Comparison of ENCODE assay signal across 38 cellular contexts in the genomic region with DNA sequence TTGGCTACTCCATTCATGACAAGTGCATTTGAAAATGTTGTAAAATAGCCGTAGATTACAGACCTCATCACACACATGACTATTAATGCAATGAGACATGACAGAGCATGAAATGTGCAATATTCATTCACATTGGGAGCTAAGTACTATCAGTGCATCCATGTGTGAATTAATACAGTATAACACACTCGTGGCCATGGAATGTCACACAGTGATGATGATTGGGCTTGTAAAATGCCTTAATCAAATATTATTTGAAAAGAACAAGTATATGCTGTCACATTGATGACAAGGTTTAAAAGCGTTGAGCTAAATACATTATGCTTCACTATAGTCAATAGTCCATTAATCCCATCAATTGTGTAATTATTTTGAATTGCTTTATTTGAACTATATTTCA.
"Had no signal": no experiment of that assay in that cellular context is flagged by ENCODE, and none has a peak within 500 bp of the region (broad histone marks: within the 10 kb centered on the region; RNA-seq: fewer than 3 reads in every experiment).

No MANE protein-coding gene starts in this region.

- H3K4me3 ChIP-seq: ascending aorta, cardiac muscle cell had no signal

- H3K27ac ChIP-seq: ascending aorta, cardiac muscle cell, VCaP had no signal

- DNase-seq: activated B cell treated with CpG ODN at 0.5 μM for 24 hours; activated CD4-positive, alpha-beta memory T cell treated with anti-CD3 and anti-CD28 coated beads, Interleukin-2, amount 10 ng/mL, durations not matched to agents 7 days and 5 days; activated CD4-positive, alpha-beta T cell treated with anti-CD3 and anti-CD28 coated beads for 1 hour; activated CD4-positive, alpha-beta T cell treated with anti-CD3 and anti-CD28 coated beads for 36 hours; activated CD4-positive, alpha-beta T cell treated with anti-CD3 and anti-CD28 coated beads for 48 hours; activated CD4-positive, alpha-beta T cell treated with anti-CD3 and anti-CD28 coated beads, Interleukin-2, amount 10 ng/mL, durations not matched to agents 7 days and 5 days; activated CD4-positive, alpha-beta T cell treated with anti-CD3 and anti-CD28 coated beads, Interleukin-2, amount 50 U/mL, for 48 hours; activated CD8-positive, alpha-beta memory T cell treated with anti-CD3 and anti-CD28 coated beads for 24 hours; activated CD8-positive, alpha-beta memory T cell treated with anti-CD3 and anti-CD28 coated beads, Interleukin-2, amount 10 ng/mL, durations not matched to agents 7 days and 5 days; activated CD8-positive, alpha-beta memory T cell treated with anti-CD3 and anti-CD28 coated beads, Interleukin-2, amount 50 U/mL, for 48 hours; activated CD8-positive, alpha-beta T cell treated with anti-CD3 and anti-CD28 coated beads, Interleukin-2, amount 10 ng/mL, durations not matched to agents 7 days and 5 days; activated effector memory CD4-positive, alpha-beta T cell treated with anti-CD3 and anti-CD28 coated beads, Interleukin-2, amount 50 U/mL, for 16 hours; activated gamma-delta T cell treated with Interleukin-2 at 50 U/mL for 16 hours; activated naive CD4-positive, alpha-beta T cell; activated naive CD4-positive, alpha-beta T cell treated with anti-CD3 and anti-CD28 coated beads for 36 hours; activated naive CD8-positive, alpha-beta T cell treated with anti-CD3 and anti-CD28 coated beads, Interleukin-2, amount 10 ng/mL, durations not matched to agents 7 days and 5 days; activated naive CD8-positive, alpha-beta T cell treated with anti-CD3 and anti-CD28 coated beads, Interleukin-2, amount 50 U/mL, for 24 hours; activated T-cell treated with anti-CD3 and anti-CD28 coated beads, Interleukin-2, amount 50 U/mL, for 24 hours; activated T-cell treated with anti-CD3 and anti-CD28 coated beads, Interleukin-2, amount 50 U/mL, for 48 hours; amygdala; anterior cingulate cortex; caudate nucleus; cerebellar nuclear complex; T-helper 1 cell; T-helper 2 cell; T-helper 9 cell had no signal

- H3K36me3 ChIP-seq: ascending aorta, cardiac muscle cell had no signal

- FAIRE-seq: bronchial epithelial cell, TTC549 had no signal

- H3K27ac Mint-ChIP-seq: activated B cell treated with CpG ODN at 0.5 μM for 24 hours; activated CD4-positive, alpha-beta memory T cell treated with anti-CD3 and anti-CD28 coated beads, Interleukin-2, amount 10 ng/mL, durations not matched to agents 7 days and 5 days; activated CD4-positive, alpha-beta T cell treated with anti-CD3 and anti-CD28 coated beads for 36 hours; activated CD4-positive, alpha-beta T cell treated with anti-CD3 and anti-CD28 coated beads, Interleukin-2, amount 10 ng/mL, durations not matched to agents 7 days and 5 days; activated CD8-positive, alpha-beta memory T cell treated with anti-CD3 and anti-CD28 coated beads, Interleukin-2, amount 10 ng/mL, durations not matched to agents 7 days and 5 days; activated CD8-positive, alpha-beta T cell treated with anti-CD3 and anti-CD28 coated beads, Interleukin-2, amount 10 ng/mL, durations not matched to agents 7 days and 5 days; activated naive CD4-positive, alpha-beta T cell treated with anti-CD3 and anti-CD28 coated beads for 36 hours; activated naive CD4-positive, alpha-beta T cell treated with anti-CD3 and anti-CD28 coated beads, Interleukin-2, amount 50 U/mL, for 24 hours; activated naive CD8-positive, alpha-beta T cell; activated naive CD8-positive, alpha-beta T cell treated with anti-CD3 and anti-CD28 coated beads, Interleukin-2, amount 10 ng/mL, durations not matched to agents 7 days and 5 days; activated naive CD8-positive, alpha-beta T cell treated with anti-CD3 and anti-CD28 coated beads, Interleukin-2, amount 50 U/mL, for 24 hours; activated T-cell treated with anti-CD3 and anti-CD28 coated beads, Interleukin-2, amount 50 U/mL, for 24 hours; activated T-helper 2 cell treated with anti-CD3 and anti-CD28 coated beads, Interferon-gamma antibody, Interleukin-2, Interleukin-4, amounts not matched to agents 10 μg/mL and 5 μg/mL and 100 μg/mL, durations not matched to agents 14 hours and 24 hours and 36 hours; brain; T-helper 1 cell treated with Interleukin-12 subunit alpha and Interleukin-12 subunit beta and Interleukin-4 antibody, amounts not matched to agents 30 μg/mL and 1 μg/mL, for 36 hours; T-helper 2 cell treated with Interferon-gamma antibody and Interleukin-4, amounts not matched to agents 5 μg/mL and 100 μg/mL, for 36 hours had no signal

- H3K27me3 Mint-ChIP-seq: activated B cell treated with CpG ODN at 0.5 μM for 24 hours; activated CD4-positive, alpha-beta memory T cell treated with anti-CD3 and anti-CD28 coated beads, Interleukin-2, amount 10 ng/mL, durations not matched to agents 7 days and 5 days; activated CD4-positive, alpha-beta T cell treated with anti-CD3 and anti-CD28 coated beads for 36 hours; activated CD4-positive, alpha-beta T cell treated with anti-CD3 and anti-CD28 coated beads, Interleukin-2, amount 10 ng/mL, durations not matched to agents 7 days and 5 days; activated CD8-positive, alpha-beta memory T cell treated with anti-CD3 and anti-CD28 coated beads, Interleukin-2, amount 10 ng/mL, durations not matched to agents 7 days and 5 days; activated naive CD4-positive, alpha-beta T cell treated with anti-CD3 and anti-CD28 coated beads, Interleukin-2, amount 50 U/mL, for 24 hours; activated naive CD8-positive, alpha-beta T cell; activated naive CD8-positive, alpha-beta T cell treated with anti-CD3 and anti-CD28 coated beads, Interleukin-2, amount 10 ng/mL, durations not matched to agents 7 days and 5 days; activated naive CD8-positive, alpha-beta T cell treated with anti-CD3 and anti-CD28 coated beads, Interleukin-2, amount 50 U/mL, for 24 hours; activated T-cell treated with anti-CD3 and anti-CD28 coated beads, Interleukin-2, amount 50 U/mL, for 24 hours; brain; central memory CD8-positive, alpha-beta T cell had no signal

- ATAC-seq: activated CD4-positive, alpha-beta T cell treated with anti-CD3 and anti-CD28 coated beads for 36 hours; activated CD8-positive, alpha-beta memory T cell treated with anti-CD3 and anti-CD28 coated beads, Interleukin-2, amount 10 ng/mL, durations not matched to agents 7 days and 5 days; activated CD8-positive, alpha-beta T cell treated with anti-CD3 and anti-CD28 coated beads, Interleukin-2, amount 10 ng/mL, durations not matched to agents 7 days and 5 days; activated naive CD8-positive, alpha-beta T cell treated with anti-CD3 and anti-CD28 coated beads, Interleukin-2, amount 50 U/mL, for 24 hours had no signal

- H3K4me1 Mint-ChIP-seq: activated B cell treated with CpG ODN at 0.5 μM for 24 hours; activated CD4-positive, alpha-beta memory T cell treated with anti-CD3 and anti-CD28 coated beads, Interleukin-2, amount 10 ng/mL, durations not matched to agents 7 days and 5 days; activated CD4-positive, alpha-beta T cell treated with anti-CD3 and anti-CD28 coated beads for 36 hours; activated CD4-positive, alpha-beta T cell treated with anti-CD3 and anti-CD28 coated beads, Interleukin-2, amount 10 ng/mL, durations not matched to agents 7 days and 5 days; activated CD8-positive, alpha-beta memory T cell treated with anti-CD3 and anti-CD28 coated beads, Interleukin-2, amount 10 ng/mL, durations not matched to agents 7 days and 5 days; activated naive CD4-positive, alpha-beta T cell treated with anti-CD3 and anti-CD28 coated beads, Interleukin-2, amount 50 U/mL, for 24 hours; activated naive CD8-positive, alpha-beta T cell treated with anti-CD3 and anti-CD28 coated beads, Interleukin-2, amount 10 ng/mL, durations not matched to agents 7 days and 5 days; activated naive CD8-positive, alpha-beta T cell treated with anti-CD3 and anti-CD28 coated beads, Interleukin-2, amount 50 U/mL, for 24 hours; brain; central memory CD8-positive, alpha-beta T cell had no signal

- H3K9me3 ChIP-seq: ascending aorta had no signal

- H3K4me3 Mint-ChIP-seq: activated B cell treated with CpG ODN at 0.5 μM for 24 hours; activated CD4-positive, alpha-beta memory T cell treated with anti-CD3 and anti-CD28 coated beads, Interleukin-2, amount 10 ng/mL, durations not matched to agents 7 days and 5 days; activated CD4-positive, alpha-beta T cell treated with anti-CD3 and anti-CD28 coated beads for 36 hours; activated CD4-positive, alpha-beta T cell treated with anti-CD3 and anti-CD28 coated beads, Interleukin-2, amount 10 ng/mL, durations not matched to agents 7 days and 5 days; activated CD8-positive, alpha-beta memory T cell treated with anti-CD3 and anti-CD28 coated beads, Interleukin-2, amount 10 ng/mL, durations not matched to agents 7 days and 5 days; activated CD8-positive, alpha-beta T cell treated with anti-CD3 and anti-CD28 coated beads, Interleukin-2, amount 10 ng/mL, durations not matched to agents 7 days and 5 days; activated naive CD4-positive, alpha-beta T cell treated with anti-CD3 and anti-CD28 coated beads for 36 hours; activated naive CD4-positive, alpha-beta T cell treated with anti-CD3 and anti-CD28 coated beads, Interleukin-2, amount 50 U/mL, for 24 hours; activated naive CD8-positive, alpha-beta T cell; activated naive CD8-positive, alpha-beta T cell treated with anti-CD3 and anti-CD28 coated beads, Interleukin-2, amount 10 ng/mL, durations not matched to agents 7 days and 5 days; activated naive CD8-positive, alpha-beta T cell treated with anti-CD3 and anti-CD28 coated beads, Interleukin-2, amount 50 U/mL, for 24 hours; activated T-cell treated with anti-CD3 and anti-CD28 coated beads, Interleukin-2, amount 50 U/mL, for 24 hours; brain; central memory CD8-positive, alpha-beta T cell; T-helper 1 cell treated with Interleukin-12 subunit alpha and Interleukin-12 subunit beta and Interleukin-4 antibody, amounts not matched to agents 30 μg/mL and 1 μg/mL, for 36 hours; T-helper 2 cell treated with Interferon-gamma antibody and Interleukin-4, amounts not matched to agents 5 μg/mL and 100 μg/mL, for 36 hours had no signal

- H3K27me3 ChIP-seq: ascending aorta, cardiac muscle cell had no signal

- H3K36me3 Mint-ChIP-seq: activated CD8-positive, alpha-beta memory T cell treated with anti-CD3 and anti-CD28 coated beads, Interleukin-2, amount 10 ng/mL, durations not matched to agents 7 days and 5 days; activated naive CD4-positive, alpha-beta T cell treated with anti-CD3 and anti-CD28 coated beads, Interleukin-2, amount 50 U/mL, for 24 hours; activated naive CD8-positive, alpha-beta T cell; activated naive CD8-positive, alpha-beta T cell treated with anti-CD3 and anti-CD28 coated beads, Interleukin-2, amount 10 ng/mL, durations not matched to agents 7 days and 5 days; brain had no signal
